Comparison of ENCODE assay signal across 12 cellular contexts in genomic region chr1:90835172-90835660, GRCh38.
DNase-seq lines count a peak whose midpoint lies in the region; ATAC-seq, FAIRE-seq and TF ChIP-seq lines count a peak whose summit lies in the region.
"Had no signal": no experiment of that assay in that cellular context is flagged by ENCODE, and none has a peak within 500 bp of the region (broad histone marks: within the 10 kb centered on the region; RNA-seq: fewer than 3 reads in every experiment).

No MANE protein-coding gene starts in this region.

- no peaks in the 10 kb centered on the region for H4K20me1 ChIP-seq in H9 (ENCODE audit: control insufficient read depth, insufficient read depth, insufficient read length)
- peaks cover 0 to 16% of the 10 kb centered on the region in 2 experiments for H4K20me1 ChIP-seq in H1 (replicated peaks in 1 of 2; ENCODE audit: control insufficient read depth in 1 of 2, insufficient read depth in 2 of 2, low read length in 2 of 2)

- no peak overlapping the region for H2BK15ac ChIP-seq in H9 (ENCODE audit: low read depth, low read length)
- no peak overlapping the region for H2BK15ac ChIP-seq in H1 (ENCODE audit: low read length)

- H3K4me1 ChIP-seq in H9 (ENCODE audit: insufficient read depth, low read length): peaks cover 12% of the 10 kb centered on the region; the same call in 1 of the 2 replicates
- H3K4me1 ChIP-seq in H1 (replicated peaks in 1 of 4; ENCODE audit: control insufficient read depth in 3 of 4, insufficient read depth in 4 of 4, low read length in 3 of 4): peaks cover 13 to 33% (median 25%) of the 10 kb centered on the region in 4 experiments; a peak in 6 of 7 replicates
- H3K4me1 ChIP-seq: SJSA1 had no signal

- H3K4me3 ChIP-seq in H1 (ENCODE audit: extremely low read depth in 1 of 4, insufficient read depth in 2 of 4, low read depth in 3 of 4, low read length in 4 of 4): peak overlapping the region; percentile 14 to 60 (median 40); a peak in 7 of 8 replicates
- H3K4me3 ChIP-seq: SJSA1 had no signal

- peaks cover 0 to 3% (median 0%) of the 10 kb centered on the region in 4 experiments; a peak in 1 of 8 replicates for H3K36me3 ChIP-seq in H1 (ENCODE audit: control insufficient read depth in 2 of 4, insufficient read depth in 4 of 4, low read length in 3 of 4)
- H3K36me3 ChIP-seq: SJSA1, thyroid gland had no signal

- H3K79me1 ChIP-seq in H9 (ENCODE audit: insufficient read depth, low read depth, low read length, poor library complexity, severe bottlenecking) (no peaks in the 10 kb centered on the region), H1 (ENCODE audit: low read depth, low read length) (no peaks in the 10 kb centered on the region)

- H3K4me1 Mint-ChIP-seq in H9: peaks cover 54 to 58% of the 10 kb centered on the region in 2 experiments
- peaks cover 19 to 28% of the 10 kb centered on the region in 2 donors for H3K4me1 Mint-ChIP-seq in natural killer cell

- TF ChIP-seq RAD21 in H1 (IDR thresholded peaks at IDR 0.05 in 1 of 2, conservative IDR thresholded peaks at IDR 0.05 in 1 of 2; ENCODE audit: low read depth in 2 of 2, low read length in 2 of 2): no peak

- H3K9me3 Mint-ChIP-seq in H9: no peaks in the 10 kb centered on the region; a peak in 2 of 5 replicates
- H3K9me3 Mint-ChIP-seq in natural killer cell: no peaks in the 10 kb centered on the region

- H3K23me2 ChIP-seq in H9 (ENCODE audit: insufficient read length, low read depth, low read length, poor library complexity, severe bottlenecking): peaks cover 6% of the 10 kb centered on the region
- peaks cover 7% of the 10 kb centered on the region; the same call in 1 of the 2 replicates for H3K23me2 ChIP-seq in H1 (ENCODE audit: low read depth, low read length)

- H3K18ac ChIP-seq in H9 (ENCODE audit: insufficient read length, low read depth, low read length): no peak overlapping the region
- peak overlapping the region; percentile 20; the same call in 1 of the 2 replicates for H3K18ac ChIP-seq in H1 (ENCODE audit: extremely low read depth, low read length)

- no peak overlapping the region for H3K56ac ChIP-seq in H9 (ENCODE audit: insufficient read length, low read depth, low read length)
- no peak overlapping the region for H3K56ac ChIP-seq in H1 (replicated peaks; ENCODE audit: insufficient read length, low read depth, low read length)

- no peak overlapping the region for H3K4ac ChIP-seq in H9 (ENCODE audit: low read depth, low read length)
- H3K4ac ChIP-seq in H1 (replicated peaks; ENCODE audit: insufficient read length, low read depth, low read length): no peak overlapping the region

- H3K4me2 ChIP-seq in H9 (ENCODE audit: insufficient read depth, insufficient read length, low read length): peak overlapping the region; percentile 50
- H3K4me2 ChIP-seq in H1 (ENCODE audit: insufficient read depth in 1 of 2, low read depth in 2 of 2, low read length in 2 of 2): peak overlapping the region; percentile 61 to 83

- H3K27ac Mint-ChIP-seq in H9 (no peak overlapping the region), natural killer cell (no peak overlapping the region)

- no peak overlapping the region for H4K5ac ChIP-seq in H9 (ENCODE audit: insufficient read length, low read depth, low read length)
- no peak overlapping the region for H4K5ac ChIP-seq in H1 (ENCODE audit: insufficient read length, low read depth, low read length)

- H2BK5ac ChIP-seq in H9 (ENCODE audit: insufficient read length, low read length): no peak overlapping the region
- H2BK5ac ChIP-seq in H1 (ENCODE audit: low read depth, low read length): no peak overlapping the region

- ATAC-seq in natural killer cell: peak in 2 of 3 donors; percentile 31 to 54
- ATAC-seq in GM19397 (IDR thresholded peaks at IDR 0.05; ENCODE audit: unreplicated experiment): no peak
- no peak for ATAC-seq in GM21723 (IDR thresholded peaks at IDR 0.05; ENCODE audit: unreplicated experiment)
- ATAC-seq in HG03039 (IDR thresholded peaks at IDR 0.05; ENCODE audit: unreplicated experiment): no peak

- CTCF ChIA-PET in H1 (lab: Charles Lee; ENCODE audit: partially characterized antibody): interaction anchor here (0.7 to 4.2 kb wide), 12 partner anchors 9 to 330 kb away, joined by 3 to 33 read pairs (median 4); no protein-coding TSS in a partner anchor

- DNase-seq in AG08395 (ENCODE audit: low spot score): peak; percentile 27
- no peak for DNase-seq in H9
- peak in 1 of 2 experiments; percentile 71 for DNase-seq in H1 (ENCODE audit: low read depth in 1 of 2, low spot score in 2 of 2)
- no peak for DNase-seq in natural killer cell
- DNase-seq in NCI-H446 treated with DMSO at 0.1 percent for 48 hours (lab: John Stamatoyannopoulos, UW): no peak
- DNase-seq: NCI-H2171, thyroid gland had no signal

- intact Hi-C loops in natural killer cell (cut with micrococcal nuclease): no loop called here

- TF ChIP-seq POLR2A in H1 (IDR thresholded peaks at IDR 0.05; ENCODE audit: control extremely low read depth in 1 of 2, low read depth in 2 of 2, low read length in 2 of 2): no peak

- H3K27me3 Mint-ChIP-seq in H9 (ENCODE audit: low read depth) (peaks cover 85% of the 10 kb centered on the region), natural killer cell (ENCODE audit: low read depth in 2 of 2) (peaks cover 84 to 85% of the 10 kb centered on the region in 2 donors)

- no peak overlapping the region for H3K14ac ChIP-seq in H9 (ENCODE audit: insufficient read depth, low read length)
- H3K14ac ChIP-seq in H1 (ENCODE audit: insufficient read length): no peak overlapping the region

- H3K4me3 Mint-ChIP-seq in H9 (peak overlapping the region; percentile 36 to 73), natural killer cell (peak overlapping the region; percentile 67)

- H3K27ac ChIP-seq in H9 (ENCODE audit: insufficient read length, low read depth, low read length) (no peak overlapping the region), H1 (ENCODE audit: low read depth, low read length) (no peak overlapping the region)
- H3K27ac ChIP-seq: SJSA1, thyroid gland had no signal

- H3K36me3 Mint-ChIP-seq in H9 (ENCODE audit: insufficient read depth in 1 of 3, low read depth in 3 of 3): no peaks in the 10 kb centered on the region; a peak in 1 of 7 replicates
- H3K36me3 Mint-ChIP-seq in natural killer cell: no peaks in the 10 kb centered on the region

- H2BK12ac ChIP-seq in H9 (ENCODE audit: insufficient read length, low read depth, low read length) (no peak overlapping the region), H1 (ENCODE audit: low read depth, low read length) (no peak overlapping the region)

- H4K8ac ChIP-seq in H9 (replicated peaks; ENCODE audit: insufficient read length, low read depth, low read length) (no peak overlapping the region), H1 (ENCODE audit: extremely low read depth, insufficient read depth, low read length) (no peak overlapping the region)

- no peak overlapping the region for H3K9ac ChIP-seq in H9 (ENCODE audit: extremely low read depth, insufficient read length, low read length)
- no peak overlapping the region for H3K9ac ChIP-seq in H1 (replicated peaks in 1 of 4; ENCODE audit: extremely low read depth in 1 of 4, low read depth in 3 of 4, low read length in 3 of 4)

- POLR2A ChIA-PET in H1 (lab: Charles Lee; ENCODE audit: partially characterized antibody): interaction anchor here (0.6 to 1.2 kb wide), 4 partner anchors 13 to 187 kb away, joined by 3 to 4 read pairs (median 4); partner anchors contain the start of gene ZNF644

- H2AK5ac ChIP-seq in H9 (ENCODE audit: insufficient read length, low read length) (no peak overlapping the region), H1 (ENCODE audit: low read depth, low read length) (no peak overlapping the region)

- no peak overlapping the region for H2BK120ac ChIP-seq in H9 (ENCODE audit: low read depth, low read length, poor library complexity, severe bottlenecking)
- no peak overlapping the region for H2BK120ac ChIP-seq in H1 (replicated peaks; ENCODE audit: low read depth, low read length)

- TF ChIP-seq CTCF in H9 (conservative IDR thresholded peaks at IDR 0.05) (no peak), H1 (IDR thresholded peaks at IDR 0.05; ENCODE audit: control extremely low read depth in 1 of 3, insufficient read depth in 1 of 3, low read depth in 1 of 3, low read length in 3 of 3) (no peak), natural killer cell (IDR thresholded peaks at IDR 0.05) (no peak)

- H3K27me3 ChIP-seq in H9 (ENCODE audit: insufficient read depth, low read length): peaks cover 71% of the 10 kb centered on the region
- peaks cover 51 to 91% (median 80%) of the 10 kb centered on the region in 4 experiments for H3K27me3 ChIP-seq in H1 (replicated peaks in 1 of 4; ENCODE audit: control insufficient read depth in 3 of 4, extremely low read depth in 1 of 4, insufficient read depth in 3 of 4, low read length in 3 of 4)
- H3K27me3 ChIP-seq: SJSA1 had no signal

- H3T11ph ChIP-seq in H9 (ENCODE audit: low read length): no peak overlapping the region

- no peak overlapping the region for H2AFZ ChIP-seq in H9 (ENCODE audit: low read length)
- peak overlapping the region; percentile 45; the same call in 1 of the 2 replicates for H2AFZ ChIP-seq in H1 (ENCODE audit: low read length)

- H4K91ac ChIP-seq in H9 (ENCODE audit: insufficient read length, low read depth, low read length): no peak overlapping the region
- no peak overlapping the region for H4K91ac ChIP-seq in H1 (replicated peaks; ENCODE audit: insufficient read length, low read length)

- WGBS in H9 (ENCODE audit: extremely low coverage, insufficient read length, low lambda C conversion rate): no CpG with 5 or more reads among the region's 33 CpGs
- WGBS in H1 (ENCODE audit: extremely low coverage in 1 of 2, insufficient coverage in 1 of 2, insufficient read length in 1 of 2, insufficient replicate concordance in 2 of 2, low coverage in 1 of 2, low lambda C conversion rate in 2 of 2, missing lambda C conversion rate in 1 of 2), 2 experiments: 2% methylated on average over 33 of the region's 33 CpGs; no CpG with 5 or more reads in 1 of the 2 experiments

- H2BK20ac ChIP-seq in H9 (ENCODE audit: low read depth, low read length, poor library complexity, severe bottlenecking) (no peak overlapping the region), H1 (ENCODE audit: low read length) (no peak overlapping the region)

- no peaks in the 10 kb centered on the region for H3K79me2 ChIP-seq in H9 (ENCODE audit: insufficient read depth, low read length)
- no peaks in the 10 kb centered on the region for H3K79me2 ChIP-seq in H1 (ENCODE audit: control insufficient read depth in 1 of 2, insufficient read depth in 2 of 2, low read length in 2 of 2)

- H3K9me3 ChIP-seq in H9 (ENCODE audit: control insufficient read depth, low read depth, low read length): no peaks in the 10 kb centered on the region
- no peaks in the 10 kb centered on the region for H3K9me3 ChIP-seq in H1 (ENCODE audit: insufficient read depth in 2 of 2, low read depth in 1 of 2, low read length in 1 of 2)
- H3K9me3 ChIP-seq: SJSA1, thyroid gland had no signal

- no peak for FAIRE-seq in H1 (lab: Jason Lieb, UNC)
- FAIRE-seq: GM18507 had no signal

- H3K23ac ChIP-seq in H9 (ENCODE audit: insufficient read length, low read depth, low read length): no peak overlapping the region
- no peak overlapping the region for H3K23ac ChIP-seq in H1 (ENCODE audit: insufficient read length)

- no peak for TF ChIP-seq EP300 in H1 (IDR thresholded peaks at IDR 0.05; ENCODE audit: borderline replicate concordance in 1 of 2, low read depth in 2 of 2, low read length in 2 of 2)

TF ChIP-seq in H1, 55 proteins besides CTCF, POLR2A, EP300 and RAD21 (continues in another document):
- no peak for TF ChIP-seq SAP30 (IDR thresholded peaks at IDR 0.05; ENCODE audit: insufficient read depth, insufficient replicate concordance, low read length)

Comparison
In these comparisons a context has a peak if more than half of its experiments do, and no peak if none do; other contexts are left out.
1. ATAC-seq: peak in natural killer cell (2 of 3); none in GM19397 (single experiment), GM21723 (single experiment) and HG03039 (single experiment).